9 cellular contexts compared by ENCODE assay signal in genomic region chr5:132662925-132663770, GRCh38. TPM values are rescaled to one million over a fixed set of nuclear protein-coding genes. Genes with fewer than 3 reads are reported as not detected.
DNase-seq lines count a peak whose midpoint lies in the region; ATAC-seq and TF ChIP-seq lines count a peak whose summit lies in the region.
"Had no signal": no experiment of that assay in that cellular context is flagged by ENCODE, and none has a peak within 500 bp of the region (broad histone marks: within the 10 kb centered on the region; RNA-seq: fewer than 3 reads in every experiment).

No MANE protein-coding gene starts in this region.

- H3K4me3 Mint-ChIP-seq in activated T-helper 17 cell treated with anti-CD3 and anti-CD28 coated beads, Interleukin-2, amount 50 U/mL, for 72 hours, result peak overlapping the region; percentile 69
- peak overlapping the region; percentile 18 to 55 for H3K4me3 Mint-ChIP-seq in stimulated activated naive B cell treated with anti-CD40 and anti-IgM and Interleukin-4, amounts not matched to agents 10 μg/mL and 1 μg/mL and 100 μg/mL, for 72 hours

- H3K9me3 Mint-ChIP-seq in activated T-helper 17 cell treated with anti-CD3 and anti-CD28 coated beads, Interleukin-2, amount 50 U/mL, for 72 hours, result no peaks in the 10 kb centered on the region
- H3K9me3 Mint-ChIP-seq in stimulated activated naive B cell treated with anti-CD40 and anti-IgM and Interleukin-4, amounts not matched to agents 10 μg/mL and 1 μg/mL and 100 μg/mL, for 72 hours, result no peaks in the 10 kb centered on the region

- H3K27ac ChIP-seq in right atrium auricular region (no peak overlapping the region), left ventricle myocardium inferior (replicated peaks) (no peak overlapping the region)

- H3K36me3 ChIP-seq in right atrium auricular region, result no peaks in the 10 kb centered on the region
- H3K36me3 ChIP-seq in left ventricle myocardium inferior, result no peaks in the 10 kb centered on the region

- no peaks in the 10 kb centered on the region for H3K27me3 ChIP-seq in right atrium auricular region
- peaks cover 31% of the 10 kb centered on the region for H3K27me3 ChIP-seq in left ventricle myocardium inferior (ENCODE audit: low read depth)

- H3K36me3 Mint-ChIP-seq in activated T-helper 17 cell treated with anti-CD3 and anti-CD28 coated beads, Interleukin-2, amount 50 U/mL, for 72 hours (ENCODE audit: low read depth), result no peaks in the 10 kb centered on the region
- no peaks in the 10 kb centered on the region for H3K36me3 Mint-ChIP-seq in stimulated activated naive B cell treated with anti-CD40 and anti-IgM and Interleukin-4, amounts not matched to agents 10 μg/mL and 1 μg/mL and 100 μg/mL, for 72 hours

- TF ChIP-seq CTCF in GM13976 (IDR thresholded peaks at IDR 0.05; ENCODE audit: borderline replicate concordance, control extremely low read depth, extremely low read depth, insufficient read depth, missing control alignments) (no peak), right atrium auricular region (IDR thresholded peaks at IDR 0.05) (no peak), left ventricle myocardium inferior (IDR thresholded peaks at IDR 0.05; ENCODE audit: borderline replicate concordance) (no peak)

- no peak overlapping the region for H3K4me3 ChIP-seq in right atrium auricular region
- no peak overlapping the region for H3K4me3 ChIP-seq in left ventricle myocardium inferior

- H3K9me3 ChIP-seq in right atrium auricular region (no peaks in the 10 kb centered on the region), left ventricle myocardium inferior (replicated peaks) (no peaks in the 10 kb centered on the region)

- in situ Hi-C loops in GM13976 (cut with MboI; ENCODE audit: low sequenced_read_pairs, unreplicated experiment), result no loop called here

- ATAC-seq in GM21381 (IDR thresholded peaks at IDR 0.05; ENCODE audit: unreplicated experiment), result peak; percentile 48
- peak; percentile 52 for ATAC-seq in HG03460 (IDR thresholded peaks at IDR 0.05; ENCODE audit: unreplicated experiment)
- ATAC-seq in activated T-helper 17 cell treated with anti-CD3 and anti-CD28 coated beads, Interleukin-2, amount 50 U/mL, for 72 hours (replicated peaks), result peak; percentile 82
- ATAC-seq in stimulated activated naive B cell treated with anti-CD40 and anti-IgM and Interleukin-4, amounts not matched to agents 10 μg/mL and 1 μg/mL and 100 μg/mL, for 72 hours (replicated peaks), result peak; percentile 73 to 74

- intact Hi-C loops in left ventricle myocardium inferior (cut with micrococcal nuclease), result no loop called here

- H3K4me1 Mint-ChIP-seq in activated T-helper 17 cell treated with anti-CD3 and anti-CD28 coated beads, Interleukin-2, amount 50 U/mL, for 72 hours, result peaks cover 21% of the 10 kb centered on the region
- H3K4me1 Mint-ChIP-seq in stimulated activated naive B cell treated with anti-CD40 and anti-IgM and Interleukin-4, amounts not matched to agents 10 μg/mL and 1 μg/mL and 100 μg/mL, for 72 hours, result peaks cover 54 to 65% of the 10 kb centered on the region in 2 donors

- DNase-seq in GM13976 (ENCODE audit: low spot score), result peak; percentile 88
- peak; percentile 73 for DNase-seq in stimulated activated naive B cell treated with anti-CD40 and anti-IgM and Interleukin-4, amounts not matched to agents 10 μg/mL and 1 μg/mL and 100 μg/mL, for 72 hours
- DNase-seq in right atrium auricular region (ENCODE audit: low spot score), result no peak
- no peak for DNase-seq in left ventricle myocardium inferior
- DNase-seq in NCI-H226, result no peak

- peaks cover 7% of the 10 kb centered on the region for H3K27me3 Mint-ChIP-seq in activated T-helper 17 cell treated with anti-CD3 and anti-CD28 coated beads, Interleukin-2, amount 50 U/mL, for 72 hours
- peaks cover 7 to 8% of the 10 kb centered on the region in 2 donors for H3K27me3 Mint-ChIP-seq in stimulated activated naive B cell treated with anti-CD40 and anti-IgM and Interleukin-4, amounts not matched to agents 10 μg/mL and 1 μg/mL and 100 μg/mL, for 72 hours

- peak overlapping the region; percentile 68 for H3K27ac Mint-ChIP-seq in activated T-helper 17 cell treated with anti-CD3 and anti-CD28 coated beads, Interleukin-2, amount 50 U/mL, for 72 hours
- peak overlapping the region; percentile 80 for H3K27ac Mint-ChIP-seq in stimulated activated naive B cell treated with anti-CD40 and anti-IgM and Interleukin-4, amounts not matched to agents 10 μg/mL and 1 μg/mL and 100 μg/mL, for 72 hours

- H3K4me1 ChIP-seq in right atrium auricular region (no peaks in the 10 kb centered on the region), left ventricle myocardium inferior (no peaks in the 10 kb centered on the region)

RNA-seq across cellular contexts. Expression of gene IL13, which starts 5.2 kb away (rescaled TPM):
- 1 to 10 TPM; 2.4 to 4.3 TPM for total RNA-seq in activated T-helper 17 cell treated with anti-CD3 and anti-CD28 coated beads, Interleukin-2, amount 50 U/mL, for 72 hours
- total RNA-seq in right atrium auricular region (not detected), left ventricle myocardium inferior (not detected)
- total RNA-seq: urinary bladder had no signal

RNA-seq across cellular contexts. Expression of gene IL4, which starts 10.6 kb away (rescaled TPM):
- not detected for total RNA-seq in activated T-helper 17 cell treated with anti-CD3 and anti-CD28 coated beads, Interleukin-2, amount 50 U/mL, for 72 hours
- total RNA-seq in right atrium auricular region (not detected), left ventricle myocardium inferior (not detected)
- total RNA-seq: urinary bladder had no signal

Comparison
In these comparisons a context has a peak if more than half of its experiments do, and no peak if none do; other contexts are left out.
1. DNase-seq: peak in GM13976 (single experiment) and stimulated activated naive B cell treated with anti-CD40 and anti-IgM and Interleukin-4, amounts not matched to agents 10 μg/mL and 1 μg/mL and 100 μg/mL, for 72 hours (single experiment); none in right atrium auricular region (single experiment), left ventricle myocardium inferior (single experiment) and NCI-H226 (single experiment).
2. Peak in every context shown above with its lines, with median percentiles within 50 percentile points of each other: ATAC-seq.